Comparison of ENCODE assay signal across 1 cellular context in genomic region chrX:115232933-115233496, GRCh38.
TF ChIP-seq lines count a peak whose summit lies in the region.

No MANE protein-coding gene starts in this region.

TF ChIP-seq in liver, 16 proteins besides CTCF, POLR2A, EP300 and RAD21:
- TF ChIP-seq ZBTB33 (IDR thresholded peaks at IDR 0.05) (no peak), MAX (IDR thresholded peaks at IDR 0.05) (no peak), JUND (IDR thresholded peaks at IDR 0.05) (no peak), GABPA (IDR thresholded peaks at IDR 0.05 in 1 of 2, conservative IDR thresholded peaks at IDR 0.05 in 1 of 2) (no peak), HNF4A (conservative IDR thresholded peaks at IDR 0.05) (no peak)
- TF ChIP-seq, protein P1, sequence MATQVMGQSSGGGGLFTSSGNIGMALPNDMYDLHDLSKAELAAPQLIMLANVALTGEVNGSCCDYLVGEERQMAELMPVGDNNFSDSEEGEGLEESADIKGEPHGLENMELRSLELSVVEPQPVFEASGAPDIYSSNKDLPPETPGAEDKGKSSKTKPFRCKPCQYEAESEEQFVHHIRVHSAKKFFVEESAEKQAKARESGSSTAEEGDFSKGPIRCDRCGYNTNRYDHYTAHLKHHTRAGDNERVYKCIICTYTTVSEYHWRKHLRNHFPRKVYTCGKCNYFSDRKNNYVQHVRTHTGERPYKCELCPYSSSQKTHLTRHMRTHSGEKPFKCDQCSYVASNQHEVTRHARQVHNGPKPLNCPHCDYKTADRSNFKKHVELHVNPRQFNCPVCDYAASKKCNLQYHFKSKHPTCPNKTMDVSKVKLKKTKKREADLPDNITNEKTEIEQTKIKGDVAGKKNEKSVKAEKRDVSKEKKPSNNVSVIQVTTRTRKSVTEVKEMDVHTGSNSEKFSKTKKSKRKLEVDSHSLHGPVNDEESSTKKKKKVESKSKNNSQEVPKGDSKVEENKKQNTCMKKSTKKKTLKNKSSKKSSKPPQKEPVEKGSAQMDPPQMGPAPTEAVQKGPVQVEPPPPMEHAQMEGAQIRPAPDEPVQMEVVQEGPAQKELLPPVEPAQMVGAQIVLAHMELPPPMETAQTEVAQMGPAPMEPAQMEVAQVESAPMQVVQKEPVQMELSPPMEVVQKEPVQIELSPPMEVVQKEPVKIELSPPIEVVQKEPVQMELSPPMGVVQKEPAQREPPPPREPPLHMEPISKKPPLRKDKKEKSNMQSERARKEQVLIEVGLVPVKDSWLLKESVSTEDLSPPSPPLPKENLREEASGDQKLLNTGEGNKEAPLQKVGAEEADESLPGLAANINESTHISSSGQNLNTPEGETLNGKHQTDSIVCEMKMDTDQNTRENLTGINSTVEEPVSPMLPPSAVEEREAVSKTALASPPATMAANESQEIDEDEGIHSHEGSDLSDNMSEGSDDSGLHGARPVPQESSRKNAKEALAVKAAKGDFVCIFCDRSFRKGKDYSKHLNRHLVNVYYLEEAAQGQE (IDR thresholded peaks at IDR 0.05): no peak
TF ChIP-seq in liver: peak in this region for 0.
